15 cellular contexts compared by ENCODE assay signal in the genomic region with DNA sequence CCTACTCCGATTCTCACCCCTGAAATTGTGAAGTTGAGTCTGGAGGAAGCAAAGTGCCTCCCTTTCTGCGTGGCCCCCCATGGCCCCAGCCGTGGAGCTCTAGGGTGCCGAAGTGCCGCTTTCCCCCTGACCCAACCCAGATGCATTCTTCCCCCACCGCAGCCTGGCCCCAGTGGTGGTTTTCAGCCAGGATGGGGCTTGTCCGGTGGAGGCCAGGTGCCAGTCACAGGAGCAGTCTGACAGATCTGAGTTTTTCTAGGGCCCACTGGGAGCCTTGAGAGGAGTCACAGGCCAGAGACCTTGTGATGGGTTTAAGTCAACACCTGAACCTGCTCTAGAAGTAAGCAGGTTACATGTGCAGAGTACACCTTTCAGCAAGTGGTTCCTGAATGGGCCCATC. TPM values are rescaled to one million over a fixed set of nuclear protein-coding genes. Genes with fewer than 3 reads are reported as not detected.
"Had no signal": no experiment of that assay in that cellular context is flagged by ENCODE, and none has a peak within 500 bp of the region (broad histone marks: within the 10 kb centered on the region; RNA-seq: fewer than 3 reads in every experiment).

No MANE protein-coding gene starts in this region.

RNA-seq across cellular contexts. Expression of gene DUOX2, which starts 51.7 kb away (rescaled TPM):
- total RNA-seq: activated CD8-positive, alpha-beta memory T cell treated with anti-CD3 and anti-CD28 coated beads, Interleukin-2, amount 10 ng/mL, durations not matched to agents 7 days and 5 days; activated CD8-positive, alpha-beta T cell treated with anti-CD3 and anti-CD28 coated beads, Interleukin-2, amount 10 ng/mL, durations not matched to agents 7 days and 5 days; activated naive CD8-positive, alpha-beta T cell treated with anti-CD3 and anti-CD28 coated beads, Interleukin-2, amount 10 ng/mL, durations not matched to agents 7 days and 5 days; activated T-helper 2 cell treated with anti-CD3 and anti-CD28 coated beads, Interferon-gamma antibody, Interleukin-2, Interleukin-4, amounts not matched to agents 10 μg/mL and 5 μg/mL and 100 μg/mL, durations not matched to agents 14 hours and 24 hours and 36 hours; cerebellum; T-helper 1 cell treated with Interleukin-12 subunit alpha and Interleukin-12 subunit beta and Interleukin-4 antibody, amounts not matched to agents 30 ng/mL and 1 ng/mL, for 36 hours; T-helper 2 cell treated with Interferon-gamma antibody and Interleukin-4, amounts not matched to agents 100 ng/mL and 5 ng/mL, for 36 hours had no signal

RNA-seq across cellular contexts. Expression of gene DUOXA2, which starts 51.8 kb away (rescaled TPM):
- total RNA-seq: activated CD4-positive, alpha-beta memory T cell treated with anti-CD3 and anti-CD28 coated beads, Interleukin-2, amount 10 ng/mL, durations not matched to agents 7 days and 5 days; activated CD4-positive, alpha-beta T cell treated with anti-CD3 and anti-CD28 coated beads for 36 hours; activated CD4-positive, alpha-beta T cell treated with anti-CD3 and anti-CD28 coated beads, Interleukin-2, amount 10 ng/mL, durations not matched to agents 7 days and 5 days; activated CD8-positive, alpha-beta memory T cell treated with anti-CD3 and anti-CD28 coated beads, Interleukin-2, amount 10 ng/mL, durations not matched to agents 7 days and 5 days; activated CD8-positive, alpha-beta T cell treated with anti-CD3 and anti-CD28 coated beads, Interleukin-2, amount 10 ng/mL, durations not matched to agents 7 days and 5 days; activated naive CD8-positive, alpha-beta T cell treated with anti-CD3 and anti-CD28 coated beads, Interleukin-2, amount 10 ng/mL, durations not matched to agents 7 days and 5 days; activated T-helper 2 cell treated with anti-CD3 and anti-CD28 coated beads, Interferon-gamma antibody, Interleukin-2, Interleukin-4, amounts not matched to agents 10 μg/mL and 5 μg/mL and 100 μg/mL, durations not matched to agents 14 hours and 24 hours and 36 hours; body of pancreas; cardiac septum; cerebellum; T-cell; T-helper 1 cell treated with Interleukin-12 subunit alpha and Interleukin-12 subunit beta and Interleukin-4 antibody, amounts not matched to agents 30 ng/mL and 1 ng/mL, for 36 hours; T-helper 17 cell; T-helper 2 cell treated with Interferon-gamma antibody and Interleukin-4, amounts not matched to agents 100 ng/mL and 5 ng/mL, for 36 hours; WTC11 had no signal
